Comparison of ENCODE assay signal across 9 cellular contexts in the genomic region with DNA sequence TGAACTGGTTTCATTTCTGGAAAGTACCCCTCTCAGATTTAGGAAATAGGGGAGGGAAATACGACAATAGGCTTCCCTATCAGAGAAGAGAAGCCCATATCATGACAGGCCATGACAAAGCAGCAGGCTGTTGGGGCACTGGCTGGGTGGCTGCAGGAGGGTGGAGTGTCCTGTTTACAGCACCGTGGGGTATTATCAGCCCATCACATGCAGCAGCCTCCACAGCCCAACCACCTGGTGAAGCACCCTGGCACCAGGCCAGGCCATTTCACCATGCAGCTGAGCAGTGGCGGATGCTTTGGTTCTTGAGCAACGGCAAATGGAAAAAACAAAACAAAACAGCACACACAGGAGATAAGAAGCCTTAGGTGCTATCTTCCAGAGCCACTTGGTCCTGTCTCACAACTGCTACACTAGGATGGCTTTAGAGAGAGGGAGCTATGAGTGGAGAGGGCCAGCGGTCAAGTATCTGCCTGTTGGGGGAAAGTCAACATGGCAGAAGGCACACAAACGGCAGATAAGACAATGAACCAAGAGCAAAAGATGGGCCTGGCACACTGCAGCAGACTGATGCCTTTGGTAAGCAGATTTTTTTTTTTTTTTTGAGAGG. TPM values are rescaled to one million over a fixed set of nuclear protein-coding genes. Genes with fewer than 3 reads are reported as not detected.
DNase-seq lines count a peak whose midpoint lies in the region; ATAC-seq, FAIRE-seq and TF ChIP-seq lines count a peak whose summit lies in the region.
"Had no signal": no experiment of that assay in that cellular context is flagged by ENCODE, and none has a peak within 500 bp of the region (broad histone marks: within the 10 kb centered on the region; RNA-seq: fewer than 3 reads in every experiment).

No MANE protein-coding gene starts in this region.

- ATAC-seq in HG03571 (IDR thresholded peaks at IDR 0.05; ENCODE audit: unreplicated experiment), result peak; percentile 42
- ATAC-seq in left ventricle myocardium superior, result peak; percentile 81
- ATAC-seq in GM21367 (IDR thresholded peaks at IDR 0.05; ENCODE audit: unreplicated experiment), result no peak

- intact Hi-C loops in left ventricle myocardium superior (cut with micrococcal nuclease), result no loop called here

- TF ChIP-seq POLR2A in GM12891 (IDR thresholded peaks at IDR 0.05; ENCODE audit: low read depth, low read length), result no peak

- peak; percentile 82 for FAIRE-seq in GM12891 (lab: Jason Lieb, UNC)
- FAIRE-seq: islet of Langerhans had no signal

- no peak for DNase-seq in GM12891 (ENCODE audit: insufficient read length, low spot score)
- DNase-seq in activated T-helper 1 cell treated with anti-CD3 and anti-CD28 coated beads, Interleukin-2, amount 50 U/mL, for 16 hours (ENCODE audit: low read depth in 1 of 2, low spot score in 1 of 2), result peak; percentile 83 to 95
- DNase-seq in left ventricle myocardium superior, result peak; percentile 92
- peak; percentile 76 for DNase-seq in stimulated activated CD4-positive, alpha-beta T cell treated with anti-CD3 and anti-CD28 coated beads, Interleukin-4, amount 100 ng/mL, for 1 hour
- no peak for DNase-seq in superior temporal gyrus (ENCODE audit: extremely low spot score)

TF ChIP-seq in GM12891, 5 proteins besides CTCF, POLR2A, EP300 and RAD21:
- TF ChIP-seq POLR2AphosphoS5 (IDR thresholded peaks at IDR 0.05; ENCODE audit: low read depth, low read length) (no peak), POU2F2 (IDR thresholded peaks at IDR 0.05; ENCODE audit: low read depth, low read length) (0 out of 2 replicates have a peak, but pooled peaks have one; percentile 32), SPI1 (IDR thresholded peaks at IDR 0.05; ENCODE audit: low read depth, low read length) (no peak), PAX5 (IDR thresholded peaks at IDR 0.05; ENCODE audit: insufficient read depth, low read length, severe bottlenecking) (no peak)

TF ChIP-seq in PFSK-1, 5 proteins besides CTCF, POLR2A, EP300 and RAD21:
- TF ChIP-seq FOXP2 (optimal IDR thresholded peaks at IDR 0.05; ENCODE audit: borderline replicate concordance, extremely low read depth, extremely low read length, insufficient read depth), result peak; percentile 53
- TF ChIP-seq POLR2AphosphoS5 (IDR thresholded peaks at IDR 0.05; ENCODE audit: low read depth, low read length), result no peak

RNA-seq across cellular contexts. Expression of gene FAM117A, which starts 24.2 kb away (rescaled TPM):
- polyA plus RNA-seq in GM12891 (2012; ENCODE audit: low read depth, missing spikeins), result 24.3 TPM
- 2.2 TPM for polyA plus RNA-seq in PFSK-1 (2012; ENCODE audit: insufficient read length, low read depth)
- 11.2 TPM for total RNA-seq in left ventricle myocardium superior

RNA-seq across cellular contexts. Expression of gene SLC35B1, which starts 32.0 kb away (rescaled TPM):
- 30.7 TPM for polyA plus RNA-seq in GM12891 (2012; ENCODE audit: low read depth, missing spikeins)
- 108 TPM for polyA plus RNA-seq in PFSK-1 (2012; ENCODE audit: insufficient read length, low read depth)
- 61.5 TPM for total RNA-seq in left ventricle myocardium superior

RNA-seq across cellular contexts. Expression of gene KAT7, which starts 48.7 kb away (rescaled TPM):
- 24.2 TPM for polyA plus RNA-seq in GM12891 (2012; ENCODE audit: low read depth, missing spikeins)
- 29.9 TPM for polyA plus RNA-seq in PFSK-1 (2012; ENCODE audit: insufficient read length, low read depth)
- 52.8 TPM for total RNA-seq in left ventricle myocardium superior

Comparison
In these comparisons a context has a peak if more than half of its experiments do, and no peak if none do; other contexts are left out.
1. DNase-seq: peak in activated T-helper 1 cell treated with anti-CD3 and anti-CD28 coated beads, Interleukin-2, amount 50 U/mL, for 16 hours (2 of 2), left ventricle myocardium superior (single experiment) and stimulated activated CD4-positive, alpha-beta T cell treated with anti-CD3 and anti-CD28 coated beads, Interleukin-4, amount 100 ng/mL, for 1 hour (single experiment); none in GM12891 (single experiment) and superior temporal gyrus (single experiment).